ENCODE assay signal across 1 cellular context in the genomic region with DNA sequence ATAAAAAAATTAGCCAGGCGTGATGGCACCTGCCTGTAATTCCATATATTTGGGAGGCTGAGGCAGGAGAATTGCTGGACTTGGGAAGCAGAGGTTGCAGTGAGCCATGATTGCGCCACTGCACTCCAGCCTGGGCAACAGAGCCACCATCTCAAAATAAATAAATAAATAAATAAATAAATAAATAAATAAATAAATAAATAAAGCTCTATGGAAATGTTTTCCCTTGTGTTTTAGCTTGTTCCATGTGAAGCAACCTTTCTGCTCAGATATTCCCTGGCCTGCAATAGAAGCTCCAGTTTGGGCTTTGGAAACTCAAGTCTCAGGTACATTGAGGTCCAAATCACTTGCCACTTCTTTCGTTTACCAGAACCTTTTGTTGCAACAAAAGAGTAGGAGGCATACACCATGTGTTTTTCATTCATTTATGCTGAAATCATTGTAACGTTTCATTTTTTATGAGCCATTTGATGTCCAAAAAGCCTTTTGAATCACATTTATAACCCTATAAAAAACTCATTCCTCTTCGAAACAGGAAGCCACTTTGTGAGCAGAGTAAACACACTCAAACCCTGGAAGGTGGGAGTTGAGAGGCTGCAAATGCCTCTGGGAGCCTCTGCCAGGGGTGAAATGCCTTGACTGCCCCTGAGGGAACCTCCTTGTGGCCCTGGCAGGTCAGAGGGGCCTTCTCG.
TF ChIP-seq lines count a peak whose summit lies in the region.

No MANE protein-coding gene starts in this region.

TF ChIP-seq in HEK293, 187 proteins besides CTCF, POLR2A, EP300 and RAD21 (continued from another document and continues in another):
- TF ChIP-seq MZF1 (tag by site-specific recombination; IDR thresholded peaks at IDR 0.05; ENCODE audit: borderline replicate concordance) (peak; percentile 70; the same call in 1 of the 2 replicates), ZNF24 (tag by site-specific recombination; IDR thresholded peaks at IDR 0.05) (no peak), ZNF404 (tag by site-specific recombination; IDR thresholded peaks at IDR 0.05) (peak; percentile 84; the same call in 1 of the 2 replicates), GLI4 (tag by site-specific recombination; IDR thresholded peaks at IDR 0.05) (no peak), ZNF701 (tag by site-specific recombination; IDR thresholded peaks at IDR 0.05) (no peak), ZNF626 (tag by site-specific recombination; IDR thresholded peaks at IDR 0.05) (no peak), ZNF571 (tag by site-specific recombination; IDR thresholded peaks at IDR 0.05) (no peak), YY2 (tag by site-specific recombination; IDR thresholded peaks at IDR 0.05) (no peak), ZNF548 (tag by site-specific recombination; IDR thresholded peaks at IDR 0.05) (no peak), ZNF140 (tag by site-specific recombination; IDR thresholded peaks at IDR 0.05) (peak; percentile 94), ZNF670 (tag by site-specific recombination; IDR thresholded peaks at IDR 0.05; ENCODE audit: low read depth) (no peak), KLF10 (tag by site-specific recombination; IDR thresholded peaks at IDR 0.05) (no peak), MYNN (tag by site-specific recombination; IDR thresholded peaks at IDR 0.05; ENCODE audit: borderline replicate concordance) (no peak), ZNF514 (tag by site-specific recombination; IDR thresholded peaks at IDR 0.05) (0 out of 2 replicates have a peak, but pooled peaks have one; percentile 46), ZNF266 (tag by site-specific recombination; IDR thresholded peaks at IDR 0.05; ENCODE audit: low read depth) (peak; percentile 60), EGR2 (tag by site-specific recombination; IDR thresholded peaks at IDR 0.05; ENCODE audit: low read depth) (no peak), OVOL3 (tag by site-specific recombination; IDR thresholded peaks at IDR 0.05) (0 out of 2 replicates have a peak, but pooled peaks have one; percentile 56), KLF1 (tag by site-specific recombination; IDR thresholded peaks at IDR 0.05) (no peak), ZNF114 (tag by site-specific recombination; IDR thresholded peaks at IDR 0.05) (no peak), ZNF555 (tag by site-specific recombination; conservative IDR thresholded peaks at IDR 0.05) (peak; percentile 95), ZBTB20 (tag by site-specific recombination; IDR thresholded peaks at IDR 0.05) (no peak), ZNF292 (tag by site-specific recombination; IDR thresholded peaks at IDR 0.05; ENCODE audit: borderline replicate concordance, low read depth) (0 out of 2 replicates have a peak, but pooled peaks have one; percentile 57), ZNF202 (tag by site-specific recombination; IDR thresholded peaks at IDR 0.05; ENCODE audit: borderline replicate concordance) (peak; percentile 88), ZNF585B (tag by site-specific recombination; IDR thresholded peaks at IDR 0.05) (no peak), KLF16 (tag by site-specific recombination; IDR thresholded peaks at IDR 0.05) (no peak), HOXA7 (CRISPR knock-in tag; IDR thresholded peaks at IDR 0.05; ENCODE audit: borderline replicate concordance) (no peak), ZNF239 (tag by site-specific recombination; IDR thresholded peaks at IDR 0.05) (no peak), IKZF3 (tag by site-specific recombination; IDR thresholded peaks at IDR 0.05) (peak; percentile 33; the same call in 1 of the 2 replicates), ZNF133 (tag by site-specific recombination; IDR thresholded peaks at IDR 0.05) (no peak), ZNF19 (tag by site-specific recombination; IDR thresholded peaks at IDR 0.05; ENCODE audit: low read depth) (peak; percentile 89), ZNF830 (tag by site-specific recombination; IDR thresholded peaks at IDR 0.05; ENCODE audit: low read depth) (no peak), ZNF423 (tag by site-specific recombination; IDR thresholded peaks at IDR 0.05) (no peak), ZNF37A (tag by site-specific recombination; IDR thresholded peaks at IDR 0.05) (no peak), ZNF629 (tag by site-specific recombination; IDR thresholded peaks at IDR 0.05) (peak; percentile 67; the same call in 1 of the 2 replicates)
- TF ChIP-seq, protein P1, sequence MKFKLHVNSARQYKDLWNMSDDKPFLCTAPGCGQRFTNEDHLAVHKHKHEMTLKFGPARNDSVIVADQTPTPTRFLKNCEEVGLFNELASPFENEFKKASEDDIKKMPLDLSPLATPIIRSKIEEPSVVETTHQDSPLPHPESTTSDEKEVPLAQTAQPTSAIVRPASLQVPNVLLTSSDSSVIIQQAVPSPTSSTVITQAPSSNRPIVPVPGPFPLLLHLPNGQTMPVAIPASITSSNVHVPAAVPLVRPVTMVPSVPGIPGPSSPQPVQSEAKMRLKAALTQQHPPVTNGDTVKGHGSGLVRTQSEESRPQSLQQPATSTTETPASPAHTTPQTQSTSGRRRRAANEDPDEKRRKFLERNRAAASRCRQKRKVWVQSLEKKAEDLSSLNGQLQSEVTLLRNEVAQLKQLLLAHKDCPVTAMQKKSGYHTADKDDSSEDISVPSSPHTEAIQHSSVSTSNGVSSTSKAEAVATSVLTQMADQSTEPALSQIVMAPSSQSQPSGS (tag by site-specific recombination; IDR thresholded peaks at IDR 0.05; ENCODE audit: low read depth), result no peak
- TF ChIP-seq, protein P2, sequence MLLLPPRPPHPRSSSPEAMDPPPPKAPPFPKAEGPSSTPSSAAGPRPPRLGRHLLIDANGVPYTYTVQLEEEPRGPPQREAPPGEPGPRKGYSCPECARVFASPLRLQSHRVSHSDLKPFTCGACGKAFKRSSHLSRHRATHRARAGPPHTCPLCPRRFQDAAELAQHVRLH (tag by site-specific recombination; IDR thresholded peaks at IDR 0.05), result peak; percentile 66
- TF ChIP-seq, protein P3, sequence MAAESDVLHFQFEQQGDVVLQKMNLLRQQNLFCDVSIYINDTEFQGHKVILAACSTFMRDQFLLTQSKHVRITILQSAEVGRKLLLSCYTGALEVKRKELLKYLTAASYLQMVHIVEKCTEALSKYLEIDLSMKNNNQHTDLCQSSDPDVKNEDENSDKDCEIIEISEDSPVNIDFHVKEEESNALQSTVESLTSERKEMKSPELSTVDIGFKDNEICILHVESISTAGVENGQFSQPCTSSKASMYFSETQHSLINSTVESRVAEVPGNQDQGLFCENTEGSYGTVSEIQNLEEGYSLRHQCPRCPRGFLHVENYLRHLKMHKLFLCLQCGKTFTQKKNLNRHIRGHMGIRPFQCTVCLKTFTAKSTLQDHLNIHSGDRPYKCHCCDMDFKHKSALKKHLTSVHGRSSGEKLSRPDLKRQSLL (tag by site-specific recombination; IDR thresholded peaks at IDR 0.05), result no peak
- TF ChIP-seq, protein P4, sequence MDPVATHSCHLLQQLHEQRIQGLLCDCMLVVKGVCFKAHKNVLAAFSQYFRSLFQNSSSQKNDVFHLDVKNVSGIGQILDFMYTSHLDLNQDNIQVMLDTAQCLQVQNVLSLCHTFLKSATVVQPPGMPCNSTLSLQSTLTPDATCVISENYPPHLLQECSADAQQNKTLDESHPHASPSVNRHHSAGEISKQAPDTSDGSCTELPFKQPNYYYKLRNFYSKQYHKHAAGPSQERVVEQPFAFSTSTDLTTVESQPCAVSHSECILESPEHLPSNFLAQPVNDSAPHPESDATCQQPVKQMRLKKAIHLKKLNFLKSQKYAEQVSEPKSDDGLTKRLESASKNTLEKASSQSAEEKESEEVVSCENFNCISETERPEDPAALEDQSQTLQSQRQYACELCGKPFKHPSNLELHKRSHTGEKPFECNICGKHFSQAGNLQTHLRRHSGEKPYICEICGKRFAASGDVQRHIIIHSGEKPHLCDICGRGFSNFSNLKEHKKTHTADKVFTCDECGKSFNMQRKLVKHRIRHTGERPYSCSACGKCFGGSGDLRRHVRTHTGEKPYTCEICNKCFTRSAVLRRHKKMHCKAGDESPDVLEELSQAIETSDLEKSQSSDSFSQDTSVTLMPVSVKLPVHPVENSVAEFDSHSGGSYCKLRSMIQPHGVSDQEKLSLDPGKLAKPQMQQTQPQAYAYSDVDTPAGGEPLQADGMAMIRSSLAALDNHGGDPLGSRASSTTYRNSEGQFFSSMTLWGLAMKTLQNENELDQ (tag by site-specific recombination; IDR thresholded peaks at IDR 0.05; ENCODE audit: low read depth), result no peak
- TF ChIP-seq, protein P5, sequence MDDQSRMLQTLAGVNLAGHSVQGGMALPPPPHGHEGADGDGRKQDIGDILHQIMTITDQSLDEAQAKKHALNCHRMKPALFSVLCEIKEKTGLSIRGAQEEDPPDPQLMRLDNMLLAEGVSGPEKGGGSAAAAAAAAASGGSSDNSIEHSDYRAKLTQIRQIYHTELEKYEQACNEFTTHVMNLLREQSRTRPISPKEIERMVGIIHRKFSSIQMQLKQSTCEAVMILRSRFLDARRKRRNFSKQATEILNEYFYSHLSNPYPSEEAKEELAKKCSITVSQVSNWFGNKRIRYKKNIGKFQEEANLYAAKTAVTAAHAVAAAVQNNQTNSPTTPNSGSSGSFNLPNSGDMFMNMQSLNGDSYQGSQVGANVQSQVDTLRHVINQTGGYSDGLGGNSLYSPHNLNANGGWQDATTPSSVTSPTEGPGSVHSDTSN (CRISPR knock-in tag; IDR thresholded peaks at IDR 0.05), result no peak
- TF ChIP-seq, protein P6, sequence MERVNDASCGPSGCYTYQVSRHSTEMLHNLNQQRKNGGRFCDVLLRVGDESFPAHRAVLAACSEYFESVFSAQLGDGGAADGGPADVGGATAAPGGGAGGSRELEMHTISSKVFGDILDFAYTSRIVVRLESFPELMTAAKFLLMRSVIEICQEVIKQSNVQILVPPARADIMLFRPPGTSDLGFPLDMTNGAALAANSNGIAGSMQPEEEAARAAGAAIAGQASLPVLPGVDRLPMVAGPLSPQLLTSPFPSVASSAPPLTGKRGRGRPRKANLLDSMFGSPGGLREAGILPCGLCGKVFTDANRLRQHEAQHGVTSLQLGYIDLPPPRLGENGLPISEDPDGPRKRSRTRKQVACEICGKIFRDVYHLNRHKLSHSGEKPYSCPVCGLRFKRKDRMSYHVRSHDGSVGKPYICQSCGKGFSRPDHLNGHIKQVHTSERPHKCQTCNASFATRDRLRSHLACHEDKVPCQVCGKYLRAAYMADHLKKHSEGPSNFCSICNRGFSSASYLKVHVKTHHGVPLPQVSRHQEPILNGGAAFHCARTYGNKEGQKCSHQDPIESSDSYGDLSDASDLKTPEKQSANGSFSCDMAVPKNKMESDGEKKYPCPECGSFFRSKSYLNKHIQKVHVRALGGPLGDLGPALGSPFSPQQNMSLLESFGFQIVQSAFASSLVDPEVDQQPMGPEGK (tag by site-specific recombination; IDR thresholded peaks at IDR 0.05), result no peak
- TF ChIP-seq, protein P7, sequence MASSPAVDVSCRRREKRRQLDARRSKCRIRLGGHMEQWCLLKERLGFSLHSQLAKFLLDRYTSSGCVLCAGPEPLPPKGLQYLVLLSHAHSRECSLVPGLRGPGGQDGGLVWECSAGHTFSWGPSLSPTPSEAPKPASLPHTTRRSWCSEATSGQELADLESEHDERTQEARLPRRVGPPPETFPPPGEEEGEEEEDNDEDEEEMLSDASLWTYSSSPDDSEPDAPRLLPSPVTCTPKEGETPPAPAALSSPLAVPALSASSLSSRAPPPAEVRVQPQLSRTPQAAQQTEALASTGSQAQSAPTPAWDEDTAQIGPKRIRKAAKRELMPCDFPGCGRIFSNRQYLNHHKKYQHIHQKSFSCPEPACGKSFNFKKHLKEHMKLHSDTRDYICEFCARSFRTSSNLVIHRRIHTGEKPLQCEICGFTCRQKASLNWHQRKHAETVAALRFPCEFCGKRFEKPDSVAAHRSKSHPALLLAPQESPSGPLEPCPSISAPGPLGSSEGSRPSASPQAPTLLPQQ (tag by site-specific recombination; IDR thresholded peaks at IDR 0.05), result no peak
- TF ChIP-seq, protein P8, sequence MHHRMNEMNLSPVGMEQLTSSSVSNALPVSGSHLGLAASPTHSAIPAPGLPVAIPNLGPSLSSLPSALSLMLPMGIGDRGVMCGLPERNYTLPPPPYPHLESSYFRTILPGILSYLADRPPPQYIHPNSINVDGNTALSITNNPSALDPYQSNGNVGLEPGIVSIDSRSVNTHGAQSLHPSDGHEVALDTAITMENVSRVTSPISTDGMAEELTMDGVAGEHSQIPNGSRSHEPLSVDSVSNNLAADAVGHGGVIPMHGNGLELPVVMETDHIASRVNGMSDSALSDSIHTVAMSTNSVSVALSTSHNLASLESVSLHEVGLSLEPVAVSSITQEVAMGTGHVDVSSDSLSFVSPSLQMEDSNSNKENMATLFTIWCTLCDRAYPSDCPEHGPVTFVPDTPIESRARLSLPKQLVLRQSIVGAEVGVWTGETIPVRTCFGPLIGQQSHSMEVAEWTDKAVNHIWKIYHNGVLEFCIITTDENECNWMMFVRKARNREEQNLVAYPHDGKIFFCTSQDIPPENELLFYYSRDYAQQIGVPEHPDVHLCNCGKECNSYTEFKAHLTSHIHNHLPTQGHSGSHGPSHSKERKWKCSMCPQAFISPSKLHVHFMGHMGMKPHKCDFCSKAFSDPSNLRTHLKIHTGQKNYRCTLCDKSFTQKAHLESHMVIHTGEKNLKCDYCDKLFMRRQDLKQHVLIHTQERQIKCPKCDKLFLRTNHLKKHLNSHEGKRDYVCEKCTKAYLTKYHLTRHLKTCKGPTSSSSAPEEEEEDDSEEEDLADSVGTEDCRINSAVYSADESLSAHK (tag by site-specific recombination; IDR thresholded peaks at IDR 0.05), result no peak
- TF ChIP-seq, protein P9, sequence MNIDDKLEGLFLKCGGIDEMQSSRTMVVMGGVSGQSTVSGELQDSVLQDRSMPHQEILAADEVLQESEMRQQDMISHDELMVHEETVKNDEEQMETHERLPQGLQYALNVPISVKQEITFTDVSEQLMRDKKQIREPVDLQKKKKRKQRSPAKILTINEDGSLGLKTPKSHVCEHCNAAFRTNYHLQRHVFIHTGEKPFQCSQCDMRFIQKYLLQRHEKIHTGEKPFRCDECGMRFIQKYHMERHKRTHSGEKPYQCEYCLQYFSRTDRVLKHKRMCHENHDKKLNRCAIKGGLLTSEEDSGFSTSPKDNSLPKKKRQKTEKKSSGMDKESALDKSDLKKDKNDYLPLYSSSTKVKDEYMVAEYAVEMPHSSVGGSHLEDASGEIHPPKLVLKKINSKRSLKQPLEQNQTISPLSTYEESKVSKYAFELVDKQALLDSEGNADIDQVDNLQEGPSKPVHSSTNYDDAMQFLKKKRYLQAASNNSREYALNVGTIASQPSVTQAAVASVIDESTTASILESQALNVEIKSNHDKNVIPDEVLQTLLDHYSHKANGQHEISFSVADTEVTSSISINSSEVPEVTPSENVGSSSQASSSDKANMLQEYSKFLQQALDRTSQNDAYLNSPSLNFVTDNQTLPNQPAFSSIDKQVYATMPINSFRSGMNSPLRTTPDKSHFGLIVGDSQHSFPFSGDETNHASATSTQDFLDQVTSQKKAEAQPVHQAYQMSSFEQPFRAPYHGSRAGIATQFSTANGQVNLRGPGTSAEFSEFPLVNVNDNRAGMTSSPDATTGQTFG (tag by site-specific recombination; IDR thresholded peaks at IDR 0.05; ENCODE audit: borderline replicate concordance), result no peak
- TF ChIP-seq, protein P10, sequence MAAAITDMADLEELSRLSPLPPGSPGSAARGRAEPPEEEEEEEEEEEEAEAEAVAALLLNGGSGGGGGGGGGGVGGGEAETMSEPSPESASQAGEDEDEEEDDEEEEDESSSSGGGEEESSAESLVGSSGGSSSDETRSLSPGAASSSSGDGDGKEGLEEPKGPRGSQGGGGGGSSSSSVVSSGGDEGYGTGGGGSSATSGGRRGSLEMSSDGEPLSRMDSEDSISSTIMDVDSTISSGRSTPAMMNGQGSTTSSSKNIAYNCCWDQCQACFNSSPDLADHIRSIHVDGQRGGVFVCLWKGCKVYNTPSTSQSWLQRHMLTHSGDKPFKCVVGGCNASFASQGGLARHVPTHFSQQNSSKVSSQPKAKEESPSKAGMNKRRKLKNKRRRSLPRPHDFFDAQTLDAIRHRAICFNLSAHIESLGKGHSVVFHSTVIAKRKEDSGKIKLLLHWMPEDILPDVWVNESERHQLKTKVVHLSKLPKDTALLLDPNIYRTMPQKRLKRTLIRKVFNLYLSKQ (tag by site-specific recombination; IDR thresholded peaks at IDR 0.05; ENCODE audit: borderline replicate concordance), result 0 out of 2 replicates have a peak, but pooled peaks have one; percentile 63
